ENCODE assay signal across 26 cellular contexts in genomic region chr2:241280291-241280690, GRCh38.
"Had no signal": no experiment of that assay in that cellular context is flagged by ENCODE, and none has a peak within 500 bp of the region (broad histone marks: within the 10 kb centered on the region; RNA-seq: fewer than 3 reads in every experiment).

No MANE protein-coding gene starts in this region.

- H3K27ac ChIP-seq: breast epithelium, epithelial cell of prostate, esophagus squamous epithelium, heart right ventricle, left lung, lower lobe of right lung, neural progenitor cell, tibial nerve, WERI-Rb-1 had no signal

- H3K27ac Mint-ChIP-seq: activated CD4-positive, alpha-beta memory T cell treated with anti-CD3 and anti-CD28 coated beads, Interleukin-2, amount 10 ng/mL, durations not matched to agents 7 days and 5 days; activated naive CD4-positive, alpha-beta T cell treated with anti-CD3 and anti-CD28 coated beads, Interleukin-2, amount 50 U/mL, for 72 hours; activated T-cell treated with anti-CD3 and anti-CD28 coated beads, Interleukin-2, amount 50 U/mL, for 24 hours; activated T-helper 2 cell treated with anti-CD3 and anti-CD28 coated beads, Interferon-gamma antibody, Interleukin-2, Interleukin-4, amounts not matched to agents 10 μg/mL and 5 μg/mL and 100 μg/mL, durations not matched to agents 14 hours and 24 hours and 36 hours; dendritic cell treated with granulocyte-macrophage colony-stimulating factor and Interleukin-4, amounts not matched to agents 40 ng/mL and 50 ng/mL, for 4 days had no signal

- H3K4me2 ChIP-seq: neural progenitor cell had no signal

- H3K4me1 ChIP-seq: breast epithelium, neural progenitor cell had no signal

- DNase-seq: activated CD4-positive, alpha-beta memory T cell treated with anti-CD3 and anti-CD28 coated beads, Interleukin-2, amount 10 ng/mL, durations not matched to agents 7 days and 5 days; activated CD4-positive, alpha-beta T cell treated with anti-CD3 and anti-CD28 coated beads for 48 hours; activated T-cell treated with anti-CD3 and anti-CD28 coated beads, Interleukin-2, amount 50 U/mL, for 24 hours; effector CD4-positive, alpha-beta T cell; esophagus squamous epithelium; foreskin melanocyte; heart right ventricle; kidney glomerular epithelial cell; left lung; lower lobe of right lung; natural killer cell; posterior cingulate gyrus; right cardiac atrium; stimulated activated CD4-positive, alpha-beta T cell treated with anti-CD3 and anti-CD28 coated beads, Interleukin-2, amount 100 ng/mL, for 48 hours; stimulated activated naive CD4-positive, alpha-beta T cell treated with Interleukin-2 at 50 U/mL for 16 hours; T1000; WERI-Rb-1 had no signal

- H3K27me3 ChIP-seq: breast epithelium, esophagus squamous epithelium, heart right ventricle, left lung, neural progenitor cell, tibial nerve had no signal

- H3K36me3 Mint-ChIP-seq: natural killer cell had no signal

- H2AFZ ChIP-seq: neural progenitor cell had no signal

- H3K4me3 Mint-ChIP-seq: activated CD4-positive, alpha-beta memory T cell treated with anti-CD3 and anti-CD28 coated beads, Interleukin-2, amount 10 ng/mL, durations not matched to agents 7 days and 5 days; activated T-cell treated with anti-CD3 and anti-CD28 coated beads, Interleukin-2, amount 50 U/mL, for 24 hours; central memory CD8-positive, alpha-beta T cell; dendritic cell treated with granulocyte-macrophage colony-stimulating factor and Interleukin-4, amounts not matched to agents 40 ng/mL and 50 ng/mL, for 4 days; natural killer cell; neural progenitor cell had no signal

- H3K9ac ChIP-seq: neural progenitor cell had no signal

- H3K4me3 ChIP-seq: breast epithelium, esophagus squamous epithelium, heart right ventricle, left lung, lower lobe of right lung, neural progenitor cell, tibial nerve had no signal

- H3K27me3 Mint-ChIP-seq: activated CD4-positive, alpha-beta memory T cell treated with anti-CD3 and anti-CD28 coated beads, Interleukin-2, amount 10 ng/mL, durations not matched to agents 7 days and 5 days; activated T-cell treated with anti-CD3 and anti-CD28 coated beads, Interleukin-2, amount 50 U/mL, for 24 hours; central memory CD8-positive, alpha-beta T cell; dendritic cell treated with granulocyte-macrophage colony-stimulating factor and Interleukin-4, amounts not matched to agents 40 ng/mL and 50 ng/mL, for 4 days had no signal

- H3K36me3 ChIP-seq: breast epithelium, esophagus squamous epithelium, left lung, lower lobe of right lung, neural progenitor cell, tibial nerve, WERI-Rb-1 had no signal

- H3K9me3 Mint-ChIP-seq: central memory CD8-positive, alpha-beta T cell; dendritic cell treated with granulocyte-macrophage colony-stimulating factor and Interleukin-4, amounts not matched to agents 40 ng/mL and 50 ng/mL, for 4 days; natural killer cell had no signal

- H3K9me3 ChIP-seq: breast epithelium, esophagus squamous epithelium, left lung, lower lobe of right lung, tibial nerve had no signal

- ATAC-seq: activated CD4-positive, CD25-positive, alpha-beta regulatory T cell treated with anti-CD3 and anti-CD28 coated beads, Interleukin-2, amount 50 U/mL, for 24 hours; activated naive CD4-positive, alpha-beta T cell treated with anti-CD3 and anti-CD28 coated beads, Interleukin-2, amount 50 U/mL, for 72 hours; natural killer cell; right cardiac atrium had no signal
